Comparison of ENCODE assay signal across 8 cellular contexts in genomic region chr1:234610061-234610581, GRCh38. TPM values are rescaled to one million over a fixed set of nuclear protein-coding genes. Genes with fewer than 3 reads are reported as not detected.
DNase-seq lines count a peak whose midpoint lies in the region; ATAC-seq and TF ChIP-seq lines count a peak whose summit lies in the region.

TSS of gene IRF2BP2 (minus strand) at chr1:234610178. CDS start at chr1:234609494, 684 bp downstream.

- peaks cover 29% of the 10 kb centered on the region for H3K36me3 ChIP-seq in ACC112 (ENCODE audit: insufficient read depth, low read length)
- peaks cover 31% of the 10 kb centered on the region for H3K36me3 ChIP-seq in HUES64 (ENCODE audit: insufficient read depth, low read length)
- peaks cover 0 to 24% (median 0%) of the 10 kb centered on the region in 3 donors for H3K36me3 ChIP-seq in Peyer's patch
- H3K36me3 ChIP-seq in esophagus squamous epithelium, result peaks cover 6 to 20% (median 17%) of the 10 kb centered on the region in 3 donors

- peak in 1 of 6 experiments; percentile 21 for TF ChIP-seq CTCF in Peyer's patch (IDR thresholded peaks at IDR 0.05)
- no peak for TF ChIP-seq CTCF in esophagus squamous epithelium (IDR thresholded peaks at IDR 0.05)

- H3K4me1 ChIP-seq in ACC112 (ENCODE audit: control insufficient read depth, insufficient read depth, low read length, unreplicated experiment), result peaks cover 36% of the 10 kb centered on the region
- H3K4me1 ChIP-seq in HUES64 (ENCODE audit: insufficient read depth, low read length), result peaks cover 54% of the 10 kb centered on the region
- H3K4me1 ChIP-seq in Peyer's patch, result peaks cover 4 to 25% (median 11%) of the 10 kb centered on the region in 4 donors
- H3K4me1 ChIP-seq in esophagus squamous epithelium, result peaks cover 30 to 67% (median 34%) of the 10 kb centered on the region in 3 donors

- no peaks in the 10 kb centered on the region for H3K27me3 ChIP-seq in ACC112 (ENCODE audit: insufficient read depth, low read length)
- no peaks in the 10 kb centered on the region for H3K27me3 ChIP-seq in HUES64 (ENCODE audit: insufficient read depth, low read length)
- H3K27me3 ChIP-seq in Peyer's patch, result no peaks in the 10 kb centered on the region
- no peaks in the 10 kb centered on the region for H3K27me3 ChIP-seq in esophagus squamous epithelium

- WGBS in HUES64, result under 1% methylated on average over 60 of the region's 60 CpGs
- WGBS in esophagus squamous epithelium, 2 donors, result 0% methylated on average over 2 to 11 of the region's 60 CpGs

- H3K9me3 ChIP-seq in HUES64 (ENCODE audit: insufficient read depth, low read depth, low read length) (no peaks in the 10 kb centered on the region), Peyer's patch (no peaks in the 10 kb centered on the region), esophagus squamous epithelium (no peaks in the 10 kb centered on the region)

- H3K27ac ChIP-seq in ACC112 (ENCODE audit: low read depth, low read length) (peak within 1 kb of the TSS; percentile 98), HUES64 (ENCODE audit: low read depth, low read length) (peak within 1 kb of the TSS; percentile 98), Peyer's patch (peak within 1 kb of the TSS; percentile 97 to 100 (median 100)), esophagus squamous epithelium (peak within 1 kb of the TSS; percentile 99 to 100 (median 100))

- ATAC-seq in GM19035 (IDR thresholded peaks at IDR 0.05; ENCODE audit: unreplicated experiment), result peak; percentile 21

- peak within 1 kb of the TSS; percentile 96 for H3K9ac ChIP-seq in HUES64 (ENCODE audit: low read depth, low read length)

- DNase-seq in Peyer's patch, result peak; percentile 85 to 93 (median 91)
- DNase-seq in activated T-cell treated with anti-CD3 and anti-CD28 coated beads, Interleukin-2, amount 50 U/mL, for 48 hours, result peak; percentile 89 to 90
- no peak for DNase-seq in esophagus squamous epithelium (lab: John Stamatoyannopoulos, UW)
- peak; percentile 85 for DNase-seq in myocyte (ENCODE audit: low read depth)
- peak; percentile 76 to 94 (median 82) for DNase-seq in stimulated activated naive CD4-positive, alpha-beta T cell (lab: John Stamatoyannopoulos, UW)

- H3K4me3 ChIP-seq in ACC112 (ENCODE audit: low read depth, low read length), result peak within 1 kb of the TSS; percentile 96
- H3K4me3 ChIP-seq in HUES64 (ENCODE audit: low read length), result peak within 1 kb of the TSS; percentile 91
- H3K4me3 ChIP-seq in Peyer's patch, result peak within 1 kb of the TSS; percentile 70 to 89 (median 86)
- H3K4me3 ChIP-seq in esophagus squamous epithelium, result peak within 1 kb of the TSS; percentile 70 to 98 (median 85)

- peak; percentile 85 to 90 for TF ChIP-seq POLR2A in Peyer's patch (IDR thresholded peaks at IDR 0.05)
- TF ChIP-seq POLR2A in esophagus squamous epithelium (IDR thresholded peaks at IDR 0.05), result peak in 3 of 4 donors; percentile 62 to 96 (median 95)

- peaks cover 46% of the 10 kb centered on the region for H3K79me2 ChIP-seq in ACC112 (ENCODE audit: control insufficient read depth, insufficient read depth, low read length, unreplicated experiment)

- no peak within 1 kb of the TSS for H2AFZ ChIP-seq in ACC112 (ENCODE audit: low read length, unreplicated experiment)

- intact Hi-C loops in esophagus squamous epithelium (cut with DNase I), result loop anchor here (10.0 kb wide), 1 partner anchor 385 kb away; no protein-coding TSS in a partner anchor

RNA-seq across cellular contexts. Expression of gene IRF2BP2, which starts in this region (rescaled TPM):
- polyA plus RNA-seq in HUES64 (2013, experiment 1 of 2), result 35.5 TPM
- 43.3 TPM for polyA plus RNA-seq in HUES64 (2013, experiment 2 of 2)
- 10 to 100 TPM; 73.4 to 99.6 (median 86.5) TPM for total RNA-seq in Peyer's patch
- 10 to 100 TPM; 52.5 to 66.8 (median 57.6) TPM for total RNA-seq in esophagus squamous epithelium
- 60.2 and 63.5 TPM in 2 replicates for total RNA-seq in myocyte
- 76.8 TPM for polyA plus RNA-seq in myocyte (2012)
